Comparison of ENCODE assay signal across 17 cellular contexts in the genomic region with DNA sequence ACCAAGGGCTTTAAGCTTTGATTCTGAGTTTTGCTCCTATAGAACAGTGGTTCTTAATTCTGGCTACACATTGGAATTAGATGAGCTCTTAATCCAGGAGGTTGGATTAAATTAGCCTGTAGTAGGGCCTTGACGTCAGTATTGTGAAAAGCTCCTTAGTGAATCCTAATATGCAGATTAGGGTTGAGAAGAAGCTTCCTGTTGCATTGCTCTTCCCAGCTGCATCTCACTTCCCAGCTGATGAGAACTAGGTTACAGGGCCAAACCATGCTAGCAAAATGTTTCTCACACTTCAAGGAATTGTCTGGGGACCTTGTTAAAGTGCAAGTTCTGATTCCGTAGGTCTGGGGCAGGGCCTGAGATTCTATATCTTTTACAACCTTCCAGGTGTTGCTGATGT.
DNase-seq lines count a peak whose midpoint lies in the region; ATAC-seq and TF ChIP-seq lines count a peak whose summit lies in the region.
"Had no signal": no experiment of that assay in that cellular context is flagged by ENCODE, and none has a peak within 500 bp of the region (broad histone marks: within the 10 kb centered on the region; RNA-seq: fewer than 3 reads in every experiment).

No MANE protein-coding gene starts in this region.

- 64% methylated on average over 2 of the region's 2 CpGs for WGBS in esophagus muscularis mucosa

- CTCF ChIA-PET in activated naive CD4-positive, alpha-beta T cell treated with anti-CD3 and anti-CD28 coated beads, Interleukin-2, amount 10 ng/mL, durations not matched to agents 7 days and 5 days (lab: Charles Lee): no interaction called here

- H3K27me3 ChIP-seq in SJCRH30: no peaks in the 10 kb centered on the region
- no peaks in the 10 kb centered on the region for H3K27me3 ChIP-seq in esophagus muscularis mucosa
- H3K27me3 ChIP-seq in muscle layer of duodenum (ENCODE audit: low read depth, low read length): no peaks in the 10 kb centered on the region
- H3K27me3 ChIP-seq: adrenal gland had no signal

- H3K27ac ChIP-seq in SJCRH30: peak overlapping the region; percentile 56
- H3K27ac ChIP-seq in esophagus muscularis mucosa (replicated peaks in 1 of 4): peak overlapping the region; percentile 54 to 74 (median 62)
- peak overlapping the region; percentile 52 for H3K27ac ChIP-seq in muscle layer of duodenum (ENCODE audit: low read length)
- peak overlapping the region; percentile 95 for H3K27ac ChIP-seq in substantia nigra (ENCODE audit: low read depth, low read length, poor library complexity, severe bottlenecking)
- H3K27ac ChIP-seq: GM23248 had no signal

- intact Hi-C loops in esophagus muscularis mucosa (cut with DNase I): loop anchor here (5.0 kb wide), 1 partner anchor 300 kb away; the partner anchor contains the start of gene ZSWIM6

- TF ChIP-seq CTCF in esophagus muscularis mucosa (IDR thresholded peaks at IDR 0.05): no peak

- H3K36me3 ChIP-seq in SJCRH30 (no peaks in the 10 kb centered on the region), esophagus muscularis mucosa (no peaks in the 10 kb centered on the region), muscle layer of duodenum (ENCODE audit: control insufficient read depth in 1 of 2, insufficient read depth in 2 of 2, low read length in 2 of 2) (no peaks in the 10 kb centered on the region)
- H3K36me3 ChIP-seq: adrenal gland had no signal

- no peaks in the 10 kb centered on the region for H3K9me3 Mint-ChIP-seq in activated naive CD4-positive, alpha-beta T cell treated with anti-CD3 and anti-CD28 coated beads, Interleukin-2, amount 10 ng/mL, durations not matched to agents 7 days and 5 days
- H3K9me3 Mint-ChIP-seq: CD4-positive, alpha-beta T cell; stimulated activated effector memory CD8-positive, alpha-beta T cell treated with anti-CD3 and anti-CD28 coated beads, Interleukin-12 subunit alpha, Interleukin-12 subunit beta, amount 100 ng/mL, for 72 hours had no signal

- ATAC-seq in HG02798 (IDR thresholded peaks at IDR 0.05; ENCODE audit: poor library complexity, unreplicated experiment): no peak
- ATAC-seq in HG03342 (IDR thresholded peaks at IDR 0.05; ENCODE audit: unreplicated experiment): no peak
- ATAC-seq in GM19455 (IDR thresholded peaks at IDR 0.05; ENCODE audit: unreplicated experiment): no peak
- ATAC-seq: effector memory CD8-positive, alpha-beta T cell; left colon; Panc1; stimulated activated effector memory CD8-positive, alpha-beta T cell treated with anti-CD3 and anti-CD28 coated beads, Interleukin-12 subunit alpha, Interleukin-12 subunit beta, amount 100 ng/mL, for 72 hours had no signal

- H3K4me1 ChIP-seq in SJCRH30 (peaks cover 18% of the 10 kb centered on the region), esophagus muscularis mucosa (peaks cover 8 to 17% (median 12%) of the 10 kb centered on the region in 4 donors), muscle layer of duodenum (ENCODE audit: control insufficient read depth in 1 of 2, insufficient read depth in 2 of 2, low read length in 2 of 2) (peaks cover 0 to 10% of the 10 kb centered on the region in 2 donors)

- H3K4me3 ChIP-seq in SJCRH30 (peak overlapping the region; percentile 49), esophagus muscularis mucosa (no peak overlapping the region), muscle layer of duodenum (ENCODE audit: low read depth in 1 of 2, low read length in 2 of 2) (peak overlapping the region; percentile 3 to 28)
- H3K4me3 ChIP-seq: adrenal gland, GM23248 had no signal

- DNase-seq in SJCRH30 (no peak), esophagus muscularis mucosa (ENCODE audit: extremely low spot score) (no peak), substantia nigra (lab: John Stamatoyannopoulos, UW) (no peak)
- no peak for DNase-seq in activated naive CD4-positive, alpha-beta T cell treated with anti-CD3 and anti-CD28 coated beads, Interleukin-2, amount 10 ng/mL, durations not matched to agents 7 days and 5 days
- DNase-seq: activated CD4-positive, alpha-beta T cell treated with anti-CD3 and anti-CD28 coated beads for 4 hours; CD4-positive, alpha-beta T cell; effector memory CD8-positive, alpha-beta T cell; NCI-H1417 had no signal

- no peak overlapping the region for H3K27ac Mint-ChIP-seq in activated naive CD4-positive, alpha-beta T cell treated with anti-CD3 and anti-CD28 coated beads, Interleukin-2, amount 10 ng/mL, durations not matched to agents 7 days and 5 days
- H3K27ac Mint-ChIP-seq: CD4-positive, alpha-beta T cell; effector memory CD8-positive, alpha-beta T cell; stimulated activated effector memory CD8-positive, alpha-beta T cell treated with anti-CD3 and anti-CD28 coated beads, Interleukin-12 subunit alpha, Interleukin-12 subunit beta, amount 100 ng/mL, for 72 hours had no signal

- TF ChIP-seq EP300 in esophagus muscularis mucosa (IDR thresholded peaks at IDR 0.05): no peak

- H3K36me3 Mint-ChIP-seq in activated naive CD4-positive, alpha-beta T cell treated with anti-CD3 and anti-CD28 coated beads, Interleukin-2, amount 10 ng/mL, durations not matched to agents 7 days and 5 days: no peaks in the 10 kb centered on the region
- H3K36me3 Mint-ChIP-seq: stimulated activated effector memory CD8-positive, alpha-beta T cell treated with anti-CD3 and anti-CD28 coated beads, Interleukin-12 subunit alpha, Interleukin-12 subunit beta, amount 100 ng/mL, for 72 hours had no signal

- H3K4me1 Mint-ChIP-seq in activated naive CD4-positive, alpha-beta T cell treated with anti-CD3 and anti-CD28 coated beads, Interleukin-2, amount 10 ng/mL, durations not matched to agents 7 days and 5 days: peaks cover under 1% of the 10 kb centered on the region
- H3K4me1 Mint-ChIP-seq: stimulated activated effector memory CD8-positive, alpha-beta T cell treated with anti-CD3 and anti-CD28 coated beads, Interleukin-12 subunit alpha, Interleukin-12 subunit beta, amount 100 ng/mL, for 72 hours had no signal

- no peak overlapping the region for H3K4me3 Mint-ChIP-seq in activated naive CD4-positive, alpha-beta T cell treated with anti-CD3 and anti-CD28 coated beads, Interleukin-2, amount 10 ng/mL, durations not matched to agents 7 days and 5 days
- H3K4me3 Mint-ChIP-seq: CD4-positive, alpha-beta T cell; effector memory CD8-positive, alpha-beta T cell; stimulated activated effector memory CD8-positive, alpha-beta T cell treated with anti-CD3 and anti-CD28 coated beads, Interleukin-12 subunit alpha, Interleukin-12 subunit beta, amount 100 ng/mL, for 72 hours had no signal

- no peak for TF ChIP-seq POLR2A in esophagus muscularis mucosa (IDR thresholded peaks at IDR 0.05; ENCODE audit: low read depth)

- peaks cover 32% of the 10 kb centered on the region for H3K27me3 Mint-ChIP-seq in activated naive CD4-positive, alpha-beta T cell treated with anti-CD3 and anti-CD28 coated beads, Interleukin-2, amount 10 ng/mL, durations not matched to agents 7 days and 5 days

- H3K9me3 ChIP-seq in SJCRH30 (replicated peaks) (no peaks in the 10 kb centered on the region; the same call in 1 of the 2 replicates), esophagus muscularis mucosa (no peaks in the 10 kb centered on the region), muscle layer of duodenum (ENCODE audit: control insufficient read depth in 1 of 2, low read length in 2 of 2) (no peaks in the 10 kb centered on the region)
- H3K9me3 ChIP-seq: adrenal gland had no signal

Comparison
In these comparisons a context has a peak if more than half of its experiments do, and no peak if none do; other contexts are left out.
1. H3K4me3 ChIP-seq: peak in SJCRH30 (single experiment) and muscle layer of duodenum (2 of 2); none in esophagus muscularis mucosa (0 of 4).
2. Peak in every context shown above with its lines, with median percentiles within 50 percentile points of each other: H3K27ac ChIP-seq.